8 cellular contexts compared by ENCODE assay signal in genomic region chr4:185219551-185220344, GRCh38. TPM values are rescaled to one million over a fixed set of nuclear protein-coding genes. Genes with fewer than 3 reads are reported as not detected.
DNase-seq lines count a peak whose midpoint lies in the region; ATAC-seq, FAIRE-seq and TF ChIP-seq lines count a peak whose summit lies in the region.

No MANE protein-coding gene starts in this region.

- no peaks in the 10 kb centered on the region for H3K27me3 Mint-ChIP-seq in osteocyte (ENCODE audit: unreplicated experiment)

- peak; percentile 86 for FAIRE-seq in GM19239 (lab: Jason Lieb, UNC)

- H3K36me3 Mint-ChIP-seq in osteocyte (ENCODE audit: unreplicated experiment), result no peaks in the 10 kb centered on the region

- peak overlapping the region; percentile 77 for H3K27ac Mint-ChIP-seq in osteocyte (ENCODE audit: unreplicated experiment)

- peaks cover 35% of the 10 kb centered on the region for H3K4me1 Mint-ChIP-seq in osteocyte (ENCODE audit: unreplicated experiment)

- CTCF ChIA-PET in AG04449 (lab: Yijun Ruan, JAX), result interaction anchor here (0.8 to 1.1 kb wide), 2 partner anchors 13 to 23 kb away, joined by 3 to 5 read pairs; no protein-coding TSS in a partner anchor

- H3K4me3 ChIP-seq in AG04449 (ENCODE audit: low read depth, low read length), result no peak overlapping the region
- H3K4me3 ChIP-seq in astrocyte of the cerebellum (ENCODE audit: low read depth, low read length), result no peak overlapping the region

- H3K9me3 Mint-ChIP-seq in osteocyte (ENCODE audit: unreplicated experiment), result no peaks in the 10 kb centered on the region

- no peak for TF ChIP-seq CTCF in AG04449 (IDR thresholded peaks at IDR 0.05; ENCODE audit: insufficient read depth, low read length, missing control alignments)
- no peak for TF ChIP-seq CTCF in astrocyte of the cerebellum (IDR thresholded peaks at IDR 0.05; ENCODE audit: low read depth, low read length, missing control alignments)
- no peak for TF ChIP-seq CTCF in osteocyte (IDR thresholded peaks at IDR 0.05)

- in situ Hi-C loops in astrocyte of the cerebellum (cut with HindIII; ENCODE audit: low sequenced_read_pairs), result loop anchor here (10.0 kb wide), 1 partner anchor 135 kb away; no protein-coding TSS in a partner anchor

- POLR2A ChIA-PET in AG04449 (lab: Yijun Ruan, JAX), result interaction anchor here (1.1 to 1.3 kb wide), 2 partner anchors 10 to 15 kb away, joined by 3 to 4 read pairs; partner anchors contain the start of gene SNX25

- DNase-seq in AG04449 (ENCODE audit: low read depth, low spot score) (peak; percentile 77), GM19239 (ENCODE audit: insufficient read length, low spot score) (no peak), astrocyte of the cerebellum (ENCODE audit: low read depth) (peak; percentile 76), osteocyte (ENCODE audit: extremely low spot score, unreplicated experiment) (no peak)
- DNase-seq in stimulated activated CD4-positive, alpha-beta T cell treated with anti-CD3 and anti-CD28 coated beads, Interleukin-15, amount 100 ng/mL, for 24 hours, result no peak
- no peak for DNase-seq in activated CD4-positive, alpha-beta T cell treated with anti-CD3 and anti-CD28 coated beads for 48 hours
- no peak for DNase-seq in stimulated activated naive CD4-positive, alpha-beta T cell treated with Interleukin-2 at 50 U/mL for 16 hours (lab: John Stamatoyannopoulos, UW)

- H3K4me3 Mint-ChIP-seq in osteocyte (ENCODE audit: unreplicated experiment), result no peak overlapping the region

- ATAC-seq in HG03196 (IDR thresholded peaks at IDR 0.05; ENCODE audit: unreplicated experiment), result peak; percentile 60

RNA-seq across cellular contexts. Expression of gene SNX25, which starts 10.3 kb away (rescaled TPM):
- 44.4 and 46.0 TPM in 2 replicates for total RNA-seq in osteocyte

RNA-seq across cellular contexts. Expression of gene CFAP97, which starts 15.9 kb away (rescaled TPM):
- 45.8 and 54.0 TPM in 2 replicates for total RNA-seq in osteocyte

Comparison
In these comparisons a context has a peak if more than half of its experiments do, and no peak if none do; other contexts are left out.
1. DNase-seq: peak in AG04449 (single experiment) and astrocyte of the cerebellum (single experiment); none in GM19239 (single experiment), osteocyte (single experiment), stimulated activated CD4-positive, alpha-beta T cell treated with anti-CD3 and anti-CD28 coated beads, Interleukin-15, amount 100 ng/mL, for 24 hours (single experiment), activated CD4-positive, alpha-beta T cell treated with anti-CD3 and anti-CD28 coated beads for 48 hours (single experiment) and stimulated activated naive CD4-positive, alpha-beta T cell treated with Interleukin-2 at 50 U/mL for 16 hours (single experiment).